8 cellular contexts compared by ENCODE assay signal in the genomic region with DNA sequence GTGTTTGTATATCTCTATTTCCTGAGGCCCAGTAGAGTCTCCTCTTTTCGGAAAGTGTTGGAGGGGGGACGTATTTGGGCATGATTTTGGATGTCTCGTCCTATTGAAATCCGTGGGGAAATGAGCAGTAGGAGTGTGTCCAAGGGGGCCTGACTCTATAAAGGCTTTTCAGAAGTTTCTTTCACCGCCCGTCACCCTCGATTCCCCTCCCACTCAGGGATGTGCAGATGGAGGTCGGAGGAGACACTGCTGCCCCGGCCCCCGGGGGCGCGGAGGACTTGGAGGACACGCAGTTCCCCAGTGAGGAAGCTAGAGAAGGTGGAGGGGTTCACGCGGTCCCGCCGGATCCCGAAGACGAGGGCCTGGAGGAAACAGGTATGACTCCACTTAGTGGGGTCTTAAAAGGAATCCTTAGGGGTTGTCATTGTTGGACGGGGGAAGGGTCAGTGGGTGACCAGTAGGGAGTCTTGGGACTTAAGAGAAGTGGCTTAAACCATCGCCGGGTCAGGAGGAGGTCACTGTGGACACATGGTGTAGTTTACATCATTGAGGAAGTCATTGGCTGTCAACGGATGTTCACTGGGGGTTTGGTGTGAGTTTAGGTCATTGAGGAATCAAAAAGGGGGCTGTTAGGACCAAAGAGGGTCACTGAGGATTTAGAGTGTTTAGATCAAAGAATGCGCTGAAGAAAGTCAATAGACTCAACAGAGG. TPM values are rescaled to one million over a fixed set of nuclear protein-coding genes. Genes with fewer than 3 reads are reported as not detected.
DNase-seq lines count a peak whose midpoint lies in the region; ATAC-seq and TF ChIP-seq lines count a peak whose summit lies in the region.

No MANE protein-coding gene starts in this region.

- H3K9me2 ChIP-seq in SK-N-SH, result no peaks in the 10 kb centered on the region

- TF ChIP-seq POLR2A in testis (IDR thresholded peaks at IDR 0.05), result no peak

- no peaks in the 10 kb centered on the region for H3F3A ChIP-seq in SK-N-SH (replicated peaks; ENCODE audit: insufficient read depth)

- ATAC-seq in GM21423 (IDR thresholded peaks at IDR 0.05; ENCODE audit: unreplicated experiment), result peak; percentile 0
- ATAC-seq in memory B cell (ENCODE audit: low read depth), result peak; percentile 2

- H3K4me3 Mint-ChIP-seq in chondrocyte (ENCODE audit: unreplicated experiment) (peak overlapping the region; percentile 92), memory B cell (peak overlapping the region; percentile 94)

- H3K27me3 ChIP-seq in SK-N-SH (ENCODE audit: insufficient read depth) (no peaks in the 10 kb centered on the region), testis (no peaks in the 10 kb centered on the region)

- TF ChIP-seq RAD21 in SK-N-SH (IDR thresholded peaks at IDR 0.05; ENCODE audit: low read length), result no peak

- WGBS in SK-N-SH (ENCODE audit: low lambda C conversion rate), result under 1% methylated on average over 23 of the region's 24 CpGs
- WGBS in testis, 2 donors, result 5 to 6% methylated on average over 21 to 24 of the region's 24 CpGs

- peak overlapping the region; percentile 95 to 98 for H3K27ac ChIP-seq in SK-N-SH (ENCODE audit: low read depth in 2 of 2, low read length in 1 of 2)
- peak overlapping the region; percentile 88 to 93 for H3K27ac ChIP-seq in testis

- no peaks in the 10 kb centered on the region for H4K20me1 ChIP-seq in SK-N-SH (ENCODE audit: insufficient read depth)

- peak overlapping the region; percentile 78 for H3K9ac ChIP-seq in SK-N-SH

- H3K36me3 ChIP-seq in SK-N-SH (replicated peaks in 1 of 2; ENCODE audit: control insufficient read depth in 1 of 2, insufficient read depth in 2 of 2, low read length in 1 of 2) (peaks cover under 1 to 27% of the 10 kb centered on the region in 2 experiments), testis (ENCODE audit: low read depth, missing control alignments) (no peaks in the 10 kb centered on the region)

- intact Hi-C loops in testis (cut with DNase I; ENCODE audit: low total_unique reads), result no loop called here
- intact Hi-C loops in posterior vena cava (cut with DNase I), result no loop called here

- H3K36me3 Mint-ChIP-seq in chondrocyte (ENCODE audit: low read depth) (peaks cover 10% of the 10 kb centered on the region), memory B cell (peaks cover 25% of the 10 kb centered on the region)

- H3K4me1 Mint-ChIP-seq in chondrocyte (ENCODE audit: low read depth) (peaks cover 23% of the 10 kb centered on the region), memory B cell (peaks cover 37% of the 10 kb centered on the region)

- H3K9me3 Mint-ChIP-seq in chondrocyte (ENCODE audit: low read depth) (no peaks in the 10 kb centered on the region), memory B cell (no peaks in the 10 kb centered on the region)

- peak; percentile 69 for DNase-seq in CD1c-positive myeloid dendritic cell (ENCODE audit: extremely low spot score)
- DNase-seq in SK-N-SH, result peak; percentile 48
- no peak for DNase-seq in chondrocyte (ENCODE audit: low spot score)
- DNase-seq in memory B cell (ENCODE audit: low spot score in 2 of 2), result no peak
- no peak for DNase-seq in testis
- no peak for DNase-seq in NCI-H2081 (lab: John Stamatoyannopoulos, UW)
- no peak for DNase-seq in posterior vena cava (ENCODE audit: low spot score)

- peak overlapping the region; percentile 81; the same call in 1 of the 2 replicates for H2AFZ ChIP-seq in SK-N-SH (ENCODE audit: low read depth)

- H3K4me1 ChIP-seq in SK-N-SH (ENCODE audit: control insufficient read depth in 1 of 2, insufficient read depth in 2 of 2, low read depth in 1 of 2, low read length in 1 of 2) (peaks cover 0 to 17% of the 10 kb centered on the region in 2 experiments; a peak in 3 of 4 replicates), testis (peaks cover 11% of the 10 kb centered on the region)

- H3K79me2 ChIP-seq in SK-N-SH (ENCODE audit: insufficient read depth), result peaks cover 28% of the 10 kb centered on the region

- TF ChIP-seq CTCF in SK-N-SH (IDR thresholded peaks at IDR 0.05) (no peak), chondrocyte (IDR thresholded peaks at IDR 0.05) (peak; percentile 6), testis (IDR thresholded peaks at IDR 0.05) (no peak)

- H3K27ac Mint-ChIP-seq in chondrocyte (ENCODE audit: unreplicated experiment) (peak overlapping the region; percentile 99), memory B cell (peak overlapping the region; percentile 99)

- peak overlapping the region; percentile 94 for H3K4me2 ChIP-seq in SK-N-SH

- H3K4me3 ChIP-seq in SK-N-SH (ENCODE audit: low read depth in 2 of 2, low read length in 1 of 2), result peak overlapping the region; percentile 86 to 98
- peak overlapping the region; percentile 85 to 94 for H3K4me3 ChIP-seq in testis

- CTCF ChIA-PET in SK-N-SH (lab: Yijun Ruan, JAX), result no interaction called here

- no peaks in the 10 kb centered on the region for H3K27me3 Mint-ChIP-seq in chondrocyte (ENCODE audit: low read depth)
- peaks cover 1% of the 10 kb centered on the region for H3K27me3 Mint-ChIP-seq in memory B cell

- no peaks in the 10 kb centered on the region for H3K9me3 ChIP-seq in SK-N-SH
- H3K9me3 ChIP-seq in testis, result no peaks in the 10 kb centered on the region

- TF ChIP-seq EP300 in SK-N-SH (IDR thresholded peaks at IDR 0.05; ENCODE audit: borderline replicate concordance in 1 of 2, low read depth in 1 of 2, low read length in 1 of 2), result no peak

- POLR2A ChIA-PET in SK-N-SH (lab: Yijun Ruan, JAX), result interaction anchor here (1.0 to 1.4 kb wide), 2 partner anchors 10 to 21 kb away, joined by 3 to 6 read pairs; no protein-coding TSS in a partner anchor

TF ChIP-seq in SK-N-SH, 30 proteins besides CTCF, POLR2A, EP300 and RAD21:
- TF ChIP-seq, protein P1, sequence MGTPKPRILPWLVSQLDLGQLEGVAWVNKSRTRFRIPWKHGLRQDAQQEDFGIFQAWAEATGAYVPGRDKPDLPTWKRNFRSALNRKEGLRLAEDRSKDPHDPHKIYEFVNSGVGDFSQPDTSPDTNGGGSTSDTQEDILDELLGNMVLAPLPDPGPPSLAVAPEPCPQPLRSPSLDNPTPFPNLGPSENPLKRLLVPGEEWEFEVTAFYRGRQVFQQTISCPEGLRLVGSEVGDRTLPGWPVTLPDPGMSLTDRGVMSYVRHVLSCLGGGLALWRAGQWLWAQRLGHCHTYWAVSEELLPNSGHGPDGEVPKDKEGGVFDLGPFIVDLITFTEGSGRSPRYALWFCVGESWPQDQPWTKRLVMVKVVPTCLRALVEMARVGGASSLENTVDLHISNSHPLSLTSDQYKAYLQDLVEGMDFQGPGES (IDR thresholded peaks at IDR 0.05; ENCODE audit: low read depth, low read length), result no peak
- TF ChIP-seq RXRA (IDR thresholded peaks at IDR 0.05; ENCODE audit: borderline replicate concordance, low read depth) (no peak), SMC3 (IDR thresholded peaks at IDR 0.05; ENCODE audit: low read depth, low read length) (no peak), CHD2 (IDR thresholded peaks at IDR 0.05; ENCODE audit: low read length, partially characterized antibody) (no peak), MXI1 (IDR thresholded peaks at IDR 0.05; ENCODE audit: low read depth, low read length) (no peak; the same call in 1 of the 2 replicates), FOXM1 (IDR thresholded peaks at IDR 0.05; ENCODE audit: low read depth) (no peak)
- TF ChIP-seq, protein P2, sequence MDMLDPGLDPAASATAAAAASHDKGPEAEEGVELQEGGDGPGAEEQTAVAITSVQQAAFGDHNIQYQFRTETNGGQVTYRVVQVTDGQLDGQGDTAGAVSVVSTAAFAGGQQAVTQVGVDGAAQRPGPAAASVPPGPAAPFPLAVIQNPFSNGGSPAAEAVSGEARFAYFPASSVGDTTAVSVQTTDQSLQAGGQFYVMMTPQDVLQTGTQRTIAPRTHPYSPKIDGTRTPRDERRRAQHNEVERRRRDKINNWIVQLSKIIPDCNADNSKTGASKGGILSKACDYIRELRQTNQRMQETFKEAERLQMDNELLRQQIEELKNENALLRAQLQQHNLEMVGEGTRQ (IDR thresholded peaks at IDR 0.05; ENCODE audit: borderline replicate concordance, low read depth, low read length), result no peak
- TF ChIP-seq, protein P3, sequence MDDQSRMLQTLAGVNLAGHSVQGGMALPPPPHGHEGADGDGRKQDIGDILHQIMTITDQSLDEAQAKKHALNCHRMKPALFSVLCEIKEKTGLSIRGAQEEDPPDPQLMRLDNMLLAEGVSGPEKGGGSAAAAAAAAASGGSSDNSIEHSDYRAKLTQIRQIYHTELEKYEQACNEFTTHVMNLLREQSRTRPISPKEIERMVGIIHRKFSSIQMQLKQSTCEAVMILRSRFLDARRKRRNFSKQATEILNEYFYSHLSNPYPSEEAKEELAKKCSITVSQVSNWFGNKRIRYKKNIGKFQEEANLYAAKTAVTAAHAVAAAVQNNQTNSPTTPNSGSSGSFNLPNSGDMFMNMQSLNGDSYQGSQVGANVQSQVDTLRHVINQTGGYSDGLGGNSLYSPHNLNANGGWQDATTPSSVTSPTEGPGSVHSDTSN (IDR thresholded peaks at IDR 0.05), result no peak

RNA-seq across cellular contexts. Expression of a gene that starts 0.4 kb away (rescaled TPM):
- polyA plus RNA-seq in SK-N-SH (2012; rRNA removed) (13.5 and 16.9 TPM in 2 replicates), testis (ENCODE audit: insufficient read depth, low read depth, low replicate concordance) (18.6 TPM)
- 8.0 and 10.4 TPM in 2 replicates for polyA plus RNA-seq in SK-N-SH (2012; cell fraction: cytosol; rRNA removed)
- polyA plus RNA-seq in SK-N-SH (2012; cell fraction: nucleus; rRNA removed), result 45.0 and 54.1 TPM in 2 replicates
- total RNA-seq in chondrocyte (26.9 to 34.3 TPM (median 27.5 TPM) in 3 replicates), testis (10 to 100 TPM; 25.4 to 30.5 TPM), posterior vena cava (10 to 100 TPM; 34.7 to 35.6 TPM)

RNA-seq across cellular contexts. Expression of a gene that starts 7.8 kb away (rescaled TPM):
- polyA plus RNA-seq in SK-N-SH (2012; rRNA removed), result 1.4 and 3.5 TPM in 2 replicates
- polyA plus RNA-seq in SK-N-SH (2012; cell fraction: cytosol; rRNA removed), result 1.7 and 1.9 TPM in 2 replicates
- polyA plus RNA-seq in SK-N-SH (2012; cell fraction: nucleus; rRNA removed), result 5.3 and 8.8 TPM in 2 replicates
- total RNA-seq in chondrocyte, result 3.1 to 4.0 TPM (median 3.9 TPM) in 3 replicates
- 1 to 10 TPM; 7.8 to 7.9 TPM for total RNA-seq in testis
- polyA plus RNA-seq in testis (ENCODE audit: insufficient read depth, low read depth, low replicate concordance), result 20.7 TPM
- 1 to 10 TPM; 2.5 to 6.1 TPM for total RNA-seq in posterior vena cava

Comparison
In these comparisons a context has a peak if more than half of its experiments do, and no peak if none do; other contexts are left out.
1. DNase-seq: peak in CD1c-positive myeloid dendritic cell (single experiment) and SK-N-SH (single experiment); none in chondrocyte (single experiment), memory B cell (0 of 2), testis (single experiment), NCI-H2081 (0 of 2) and posterior vena cava (single experiment).